23 cellular contexts compared by ENCODE assay signal in genomic region chr1:26070808-26071342, GRCh38. TPM values are rescaled to one million over a fixed set of nuclear protein-coding genes. Genes with fewer than 3 reads are reported as not detected.
DNase-seq lines count a peak whose midpoint lies in the region; ATAC-seq, FAIRE-seq and TF ChIP-seq lines count a peak whose summit lies in the region.
"Had no signal": no experiment of that assay in that cellular context is flagged by ENCODE, and none has a peak within 500 bp of the region (broad histone marks: within the 10 kb centered on the region; RNA-seq: fewer than 3 reads in every experiment).

No MANE protein-coding gene starts in this region.

- H3K4me1 ChIP-seq in HEK293 (ENCODE audit: control insufficient read depth, insufficient read depth, low read length) (no peaks in the 10 kb centered on the region), gastrocnemius medialis (peaks cover 39 to 63% of the 10 kb centered on the region in 2 donors), HepG2 (ENCODE audit: insufficient read depth, low read length) (peaks cover 14% of the 10 kb centered on the region; the same call in 1 of the 2 replicates)

- no TSS peak for BruUV-seq in HepG2 (replicated peaks; lab: Mats Ljungman, UMichigan)

- H3K36me3 ChIP-seq in HEK293 (ENCODE audit: control insufficient read depth in 2 of 2, insufficient read depth in 1 of 2, low read length in 2 of 2) (no peaks in the 10 kb centered on the region), gastrocnemius medialis (peaks cover 1 to 10% of the 10 kb centered on the region in 2 donors), HepG2 (replicated peaks in 1 of 2; ENCODE audit: control insufficient read depth in 1 of 2, insufficient read depth in 2 of 2, low read length in 2 of 2) (no peaks in the 10 kb centered on the region)

- DNase-seq in NCI-H82 treated with DMSO at 0.1 percent for 48 hours (lab: John Stamatoyannopoulos, UW; ENCODE audit: unreplicated experiment) (peak; percentile 26), gastrocnemius medialis (no peak), ACHN (no peak), HepG2 (ENCODE audit: low spot score) (no peak)
- DNase-seq: AML-193; C1 segment of cervical spinal cord; Calu3; CD4-positive, alpha-beta memory T cell; COR-L47; DMS79 treated with DMSO at 0.1 percent for 48 hours; GF-D8; GM23248; H7; HCEC 1CT had no signal

- TF ChIP-seq CTCF in HEK293 (tag by site-specific recombination; IDR thresholded peaks at IDR 0.05) (no peak), gastrocnemius medialis (IDR thresholded peaks at IDR 0.05 in 4 of 5, conservative IDR thresholded peaks at IDR 0.05 in 1 of 5) (no peak), HepG2 (CRISPR knock-in tag; IDR thresholded peaks at IDR 0.05) (no peak)

- TF ChIP-seq POLR2A in gastrocnemius medialis (IDR thresholded peaks at IDR 0.05) (no peak), HepG2 (IDR thresholded peaks at IDR 0.05; ENCODE audit: insufficient read depth in 1 of 2, low read depth in 2 of 2, low read length in 2 of 2) (no peak)

- H3K27ac ChIP-seq in HEK293 (ENCODE audit: extremely low read depth, low read depth, low read length) (no peak overlapping the region), gastrocnemius medialis (peak overlapping the region; percentile 88 to 96 (median 93)), HepG2 (ENCODE audit: extremely low read length, insufficient read depth, low read length) (no peak overlapping the region)
- H3K27ac ChIP-seq: 22Rv1, GM23248 had no signal

- H3K9me3 ChIP-seq in HEK293 (ENCODE audit: control insufficient read depth, insufficient read depth, low read depth, low read length): no peaks in the 10 kb centered on the region
- H3K9me3 ChIP-seq in gastrocnemius medialis: no peaks in the 10 kb centered on the region
- no peaks in the 10 kb centered on the region for H3K9me3 ChIP-seq in HepG2 (ENCODE audit: low read length)

- no peak for FAIRE-seq in HepG2 (lab: Jason Lieb, UNC)
- FAIRE-seq: A204.1, GM12891, GM18507, H1 had no signal

- H3K27me3 ChIP-seq in gastrocnemius medialis: no peaks in the 10 kb centered on the region
- peaks cover 5 to 43% of the 10 kb centered on the region in 2 experiments; a peak in 4 of 5 replicates for H3K27me3 ChIP-seq in HepG2 (ENCODE audit: control insufficient read depth in 1 of 2, insufficient read depth in 2 of 2, low read length in 2 of 2)

- CTCF ChIA-PET in HEK293 (lab: Yijun Ruan, JAX) (interaction anchor here (0.9 kb wide), 1 partner anchor 9 kb away, joined by 3 read pairs; no protein-coding TSS in a partner anchor), HepG2 (lab: Yijun Ruan, JAX; ENCODE audit: low intra/inter-chr PET ratio, low total read pairs) (no interaction called here)

- in situ Hi-C loops in gastrocnemius medialis (cut with MboI; ENCODE audit: low sequenced_read_pairs in 4 of 4) (no loop called here), ACHN (cut with HindIII; ENCODE audit: low pct_ligation_motif_present, low pct_unique_long_range_greater_than_20kb, low sequenced_read_pairs) (no loop called here), HepG2 (cut with HindIII; ENCODE audit: extremely low pct_ligation_motif_present, low pct_unique_long_range_greater_than_20kb) (no loop called here)

- H2AFZ ChIP-seq in HepG2 (ENCODE audit: low read length): no peak overlapping the region
- H2AFZ ChIP-seq: GM23248 had no signal

- ATAC-seq in gastrocnemius medialis (no peak), HepG2 (no peak)

- 46% methylated on average over 8 of the region's 8 CpGs for WGBS in HepG2 (ENCODE audit: low lambda C conversion rate)

- POLR2A ChIA-PET in HEK293 (lab: Yijun Ruan, JAX): no interaction called here
- POLR2A ChIA-PET in HepG2 (lab: Yijun Ruan, JAX): no interaction called here

- H3K4me3 ChIP-seq in HEK293 (ENCODE audit: low read depth, low read length): no peak overlapping the region
- peak overlapping the region in 1 of 4 donors; percentile 29 for H3K4me3 ChIP-seq in gastrocnemius medialis
- no peak overlapping the region for H3K4me3 ChIP-seq in HepG2 (replicated peaks in 1 of 3; ENCODE audit: insufficient read depth in 1 of 3, low read depth in 2 of 3, low read length in 3 of 3)
- H3K4me3 ChIP-seq: GM23248 had no signal

- no peaks in the 10 kb centered on the region for H4K20me1 ChIP-seq in HepG2 (ENCODE audit: insufficient read depth, low read length)

- H3K9ac ChIP-seq in HepG2 (ENCODE audit: insufficient read depth, low read depth, low read length): no peak overlapping the region
- H3K9ac ChIP-seq: GM23248 had no signal

- H3K79me2 ChIP-seq in HepG2 (ENCODE audit: insufficient read depth, low read length): no peaks in the 10 kb centered on the region

- H3K4me2 ChIP-seq in HepG2 (ENCODE audit: low read depth, low read length): no peak overlapping the region

- no peak for TF ChIP-seq EP300 in HepG2 (IDR thresholded peaks at IDR 0.05; ENCODE audit: low read depth in 2 of 2, low read length in 2 of 2)
- TF ChIP-seq EP300 in HepG2 (CRISPR knock-in tag; IDR thresholded peaks at IDR 0.05; ENCODE audit: borderline replicate concordance): no peak

- intact Hi-C loops in gastrocnemius medialis (cut with DNase I; ENCODE audit: low total_unique reads): no loop called here
- intact Hi-C loops in HepG2 (cut with micrococcal nuclease; ENCODE audit: unreplicated experiment): no loop called here

- no peak for TF ChIP-seq RAD21 in HepG2 (CRISPR knock-in tag; IDR thresholded peaks at IDR 0.05)

RNA-seq across cellular contexts. Expression of gene TRIM63, which starts 3.4 kb away (rescaled TPM):
- total RNA-seq in gastrocnemius medialis: 1,000 to 10,000 TPM; 1,040 to 4,298 (median 2,203) TPM
- total RNA-seq in HepG2 (2016; rRNA removed; fragmentation: Illumina TruSeq; extraction: Trizol): not detected in 2 replicates
- total RNA-seq in HepG2 (2016; cell fraction: cytosol; rRNA removed; fragmentation: Illumina TruSeq; extraction: Trizol; ENCODE audit: low read depth): not detected in 2 replicates
- not detected in 2 replicates for total RNA-seq in HepG2 (2016; cell fraction: insoluble cytoplasmic fraction; rRNA removed; fragmentation: Illumina TruSeq; extraction: Trizol)
- total RNA-seq in HepG2 (2016; cell fraction: membrane; rRNA removed; fragmentation: Illumina TruSeq; extraction: Trizol): not detected in 2 replicates
- total RNA-seq in HepG2 (2016; cell fraction: nucleus; rRNA removed; fragmentation: Illumina TruSeq; extraction: Trizol): not detected in 2 replicates
- not detected in 2 replicates for polyA plus RNA-seq in HepG2 (2011; rRNA removed)
- polyA plus RNA-seq in HepG2 (2011; cell fraction: cytosol; rRNA removed): not detected in 2 replicates
- polyA plus RNA-seq in HepG2 (2011; cell fraction: nucleus; rRNA removed): not detected in 2 replicates
- polyA plus RNA-seq in HepG2 (2012): not detected in 2 replicates
- not detected in 2 replicates for polyA plus RNA-seq in HepG2 (2016; cell fraction: cytosol; fragmentation: Illumina TruSeq; extraction: Trizol; ENCODE audit: low read depth)
- not detected in 2 replicates for polyA plus RNA-seq in HepG2 (2016; cell fraction: insoluble cytoplasmic fraction; fragmentation: Illumina TruSeq; extraction: Trizol; ENCODE audit: low read depth)
- not detected in 2 replicates for polyA plus RNA-seq in HepG2 (2016; cell fraction: membrane; fragmentation: Illumina TruSeq; extraction: Trizol; ENCODE audit: low read depth)
- not detected in 2 replicates for polyA plus RNA-seq in HepG2 (2016; cell fraction: nucleus; fragmentation: Illumina TruSeq; extraction: Trizol; ENCODE audit: insufficient read depth, low read depth)
- polyA minus RNA-seq in HepG2 (2011; rRNA and poly(A)+ RNA removed; ENCODE audit: low replicate concordance): not detected in 2 replicates
- not detected in 2 replicates for polyA minus RNA-seq in HepG2 (2011; cell fraction: cytosol; rRNA and poly(A)+ RNA removed)
- not detected in 2 replicates for polyA minus RNA-seq in HepG2 (2011; cell fraction: nucleus; rRNA and poly(A)+ RNA removed)
- total RNA-seq: Calu3; CD4-positive, alpha-beta memory T cell; Daoy; G401; GM23248; H1 had no signal
- polyA plus RNA-seq: BJ; CD4-positive, alpha-beta memory T cell; GM23248; H1 had no signal

RNA-seq across cellular contexts. Expression of gene SLC30A2, which starts 25.0 kb away (rescaled TPM):
- total RNA-seq in gastrocnemius medialis: 1 to 10 TPM; 1.2 to 5.2 (median 3.1) TPM
- not detected in 2 replicates for total RNA-seq in HepG2 (2016; rRNA removed; fragmentation: Illumina TruSeq; extraction: Trizol)
- not detected in 2 replicates for total RNA-seq in HepG2 (2016; cell fraction: cytosol; rRNA removed; fragmentation: Illumina TruSeq; extraction: Trizol; ENCODE audit: low read depth)
- total RNA-seq in HepG2 (2016; cell fraction: insoluble cytoplasmic fraction; rRNA removed; fragmentation: Illumina TruSeq; extraction: Trizol): 0.04 TPM in 1 of 2 replicates, not detected in the other
- total RNA-seq in HepG2 (2016; cell fraction: membrane; rRNA removed; fragmentation: Illumina TruSeq; extraction: Trizol): not detected in 2 replicates
- not detected in 2 replicates for total RNA-seq in HepG2 (2016; cell fraction: nucleus; rRNA removed; fragmentation: Illumina TruSeq; extraction: Trizol)
- not detected in 2 replicates for polyA plus RNA-seq in HepG2 (2011; rRNA removed)
- polyA plus RNA-seq in HepG2 (2011; cell fraction: cytosol; rRNA removed): not detected in 2 replicates
- not detected in 2 replicates for polyA plus RNA-seq in HepG2 (2011; cell fraction: nucleus; rRNA removed)
- polyA plus RNA-seq in HepG2 (2012): not detected in 2 replicates
- polyA plus RNA-seq in HepG2 (2016; cell fraction: cytosol; fragmentation: Illumina TruSeq; extraction: Trizol; ENCODE audit: low read depth): not detected in 2 replicates
- not detected in 2 replicates for polyA plus RNA-seq in HepG2 (2016; cell fraction: insoluble cytoplasmic fraction; fragmentation: Illumina TruSeq; extraction: Trizol; ENCODE audit: low read depth)
- polyA plus RNA-seq in HepG2 (2016; cell fraction: membrane; fragmentation: Illumina TruSeq; extraction: Trizol; ENCODE audit: low read depth): not detected in 2 replicates
- polyA plus RNA-seq in HepG2 (2016; cell fraction: nucleus; fragmentation: Illumina TruSeq; extraction: Trizol; ENCODE audit: insufficient read depth, low read depth): not detected in 2 replicates
- 0.05 and 0.32 TPM in 2 replicates for polyA minus RNA-seq in HepG2 (2011; rRNA and poly(A)+ RNA removed; ENCODE audit: low replicate concordance)
- not detected in 2 replicates for polyA minus RNA-seq in HepG2 (2011; cell fraction: cytosol; rRNA and poly(A)+ RNA removed)
- polyA minus RNA-seq in HepG2 (2011; cell fraction: nucleus; rRNA and poly(A)+ RNA removed): not detected in 2 replicates
- total RNA-seq: Calu3; CD4-positive, alpha-beta memory T cell; Daoy; GM23248 had no signal
- polyA plus RNA-seq: BJ; CD4-positive, alpha-beta memory T cell had no signal

RNA-seq across cellular contexts. Expression of gene PDIK1L, which starts 40.7 kb away (rescaled TPM):
- 1 to 10 TPM; 4.4 to 8.7 (median 5.9) TPM for total RNA-seq in gastrocnemius medialis
- total RNA-seq in HepG2 (2016; rRNA removed; fragmentation: Illumina TruSeq; extraction: Trizol): 4.6 and 5.8 TPM in 2 replicates
- 0.51 and 0.53 TPM in 2 replicates for total RNA-seq in HepG2 (2016; cell fraction: cytosol; rRNA removed; fragmentation: Illumina TruSeq; extraction: Trizol; ENCODE audit: low read depth)
- 4.4 and 6.6 TPM in 2 replicates for total RNA-seq in HepG2 (2016; cell fraction: insoluble cytoplasmic fraction; rRNA removed; fragmentation: Illumina TruSeq; extraction: Trizol)
- 2.5 and 2.9 TPM in 2 replicates for total RNA-seq in HepG2 (2016; cell fraction: membrane; rRNA removed; fragmentation: Illumina TruSeq; extraction: Trizol)
- 3.9 and 4.1 TPM in 2 replicates for total RNA-seq in HepG2 (2016; cell fraction: nucleus; rRNA removed; fragmentation: Illumina TruSeq; extraction: Trizol)
- polyA plus RNA-seq in HepG2 (2011; rRNA removed): 1.2 and 1.9 TPM in 2 replicates
- polyA plus RNA-seq in HepG2 (2011; cell fraction: cytosol; rRNA removed): 0.83 and 1.0 TPM in 2 replicates
- 1.3 and 1.5 TPM in 2 replicates for polyA plus RNA-seq in HepG2 (2011; cell fraction: nucleus; rRNA removed)
- 1.7 and 2.7 TPM in 2 replicates for polyA plus RNA-seq in HepG2 (2012)
- 0.14 and 0.24 TPM in 2 replicates for polyA plus RNA-seq in HepG2 (2016; cell fraction: cytosol; fragmentation: Illumina TruSeq; extraction: Trizol; ENCODE audit: low read depth)
- 3.9 and 4.2 TPM in 2 replicates for polyA plus RNA-seq in HepG2 (2016; cell fraction: insoluble cytoplasmic fraction; fragmentation: Illumina TruSeq; extraction: Trizol; ENCODE audit: low read depth)
- 0.95 and 0.99 TPM in 2 replicates for polyA plus RNA-seq in HepG2 (2016; cell fraction: membrane; fragmentation: Illumina TruSeq; extraction: Trizol; ENCODE audit: low read depth)
- 5.3 and 5.7 TPM in 2 replicates for polyA plus RNA-seq in HepG2 (2016; cell fraction: nucleus; fragmentation: Illumina TruSeq; extraction: Trizol; ENCODE audit: insufficient read depth, low read depth)
- 0.96 and 5.8 TPM in 2 replicates for polyA minus RNA-seq in HepG2 (2011; rRNA and poly(A)+ RNA removed; ENCODE audit: low replicate concordance)
- polyA minus RNA-seq in HepG2 (2011; cell fraction: cytosol; rRNA and poly(A)+ RNA removed): 1.9 and 2.7 TPM in 2 replicates
- polyA minus RNA-seq in HepG2 (2011; cell fraction: nucleus; rRNA and poly(A)+ RNA removed): 4.1 and 5.1 TPM in 2 replicates

RNA-seq across cellular contexts. Expression of gene EXTL1, which starts 49.3 kb away (rescaled TPM):
- total RNA-seq in gastrocnemius medialis: under 1 TPM in 2 of 4 donors, not detected in 2; 0.33 to 0.95 TPM
- 0.28 and 0.35 TPM in 2 replicates for total RNA-seq in HepG2 (2016; rRNA removed; fragmentation: Illumina TruSeq; extraction: Trizol)
- 0.09 and 0.20 TPM in 2 replicates for total RNA-seq in HepG2 (2016; cell fraction: cytosol; rRNA removed; fragmentation: Illumina TruSeq; extraction: Trizol; ENCODE audit: low read depth)
- 0.19 and 0.52 TPM in 2 replicates for total RNA-seq in HepG2 (2016; cell fraction: insoluble cytoplasmic fraction; rRNA removed; fragmentation: Illumina TruSeq; extraction: Trizol)
- total RNA-seq in HepG2 (2016; cell fraction: membrane; rRNA removed; fragmentation: Illumina TruSeq; extraction: Trizol): 0.19 and 0.48 TPM in 2 replicates
- total RNA-seq in HepG2 (2016; cell fraction: nucleus; rRNA removed; fragmentation: Illumina TruSeq; extraction: Trizol): 0.69 and 0.78 TPM in 2 replicates
- polyA plus RNA-seq in HepG2 (2011; rRNA removed): 1.0 and 1.5 TPM in 2 replicates
- 0.60 and 0.75 TPM in 2 replicates for polyA plus RNA-seq in HepG2 (2011; cell fraction: cytosol; rRNA removed)
- polyA plus RNA-seq in HepG2 (2011; cell fraction: nucleus; rRNA removed): 4.9 and 5.4 TPM in 2 replicates
- 0.87 and 1.2 TPM in 2 replicates for polyA plus RNA-seq in HepG2 (2012)
- 0.07 and 0.11 TPM in 2 replicates for polyA plus RNA-seq in HepG2 (2016; cell fraction: cytosol; fragmentation: Illumina TruSeq; extraction: Trizol; ENCODE audit: low read depth)
- 0.26 and 0.27 TPM in 2 replicates for polyA plus RNA-seq in HepG2 (2016; cell fraction: insoluble cytoplasmic fraction; fragmentation: Illumina TruSeq; extraction: Trizol; ENCODE audit: low read depth)
- polyA plus RNA-seq in HepG2 (2016; cell fraction: membrane; fragmentation: Illumina TruSeq; extraction: Trizol; ENCODE audit: low read depth): 0.18 and 0.20 TPM in 2 replicates
- 0.52 and 0.65 TPM in 2 replicates for polyA plus RNA-seq in HepG2 (2016; cell fraction: nucleus; fragmentation: Illumina TruSeq; extraction: Trizol; ENCODE audit: insufficient read depth, low read depth)
- 0.12 and 2.8 TPM in 2 replicates for polyA minus RNA-seq in HepG2 (2011; rRNA and poly(A)+ RNA removed; ENCODE audit: low replicate concordance)
- 0.20 and 0.53 TPM in 2 replicates for polyA minus RNA-seq in HepG2 (2011; cell fraction: cytosol; rRNA and poly(A)+ RNA removed)
- polyA minus RNA-seq in HepG2 (2011; cell fraction: nucleus; rRNA and poly(A)+ RNA removed): 4.1 and 5.9 TPM in 2 replicates
- total RNA-seq: Calu3 had no signal
- polyA plus RNA-seq: CD4-positive, alpha-beta memory T cell had no signal

Comparison
In these comparisons a context has a peak if more than half of its experiments do, and no peak if none do; other contexts are left out.
1. H3K27ac ChIP-seq: peak in gastrocnemius medialis (4 of 4); none in HEK293 (single experiment) and HepG2 (single experiment).
2. RNA of gene TRIM63, which starts 3.4 kb away (total RNA-seq): 1,040 to 4,298 TPM in gastrocnemius medialis; not detected in HepG2; every median in the first group is over 1,000 times any median in the second.